ENCODE assay signal across 1 cellular context in the genomic region with DNA sequence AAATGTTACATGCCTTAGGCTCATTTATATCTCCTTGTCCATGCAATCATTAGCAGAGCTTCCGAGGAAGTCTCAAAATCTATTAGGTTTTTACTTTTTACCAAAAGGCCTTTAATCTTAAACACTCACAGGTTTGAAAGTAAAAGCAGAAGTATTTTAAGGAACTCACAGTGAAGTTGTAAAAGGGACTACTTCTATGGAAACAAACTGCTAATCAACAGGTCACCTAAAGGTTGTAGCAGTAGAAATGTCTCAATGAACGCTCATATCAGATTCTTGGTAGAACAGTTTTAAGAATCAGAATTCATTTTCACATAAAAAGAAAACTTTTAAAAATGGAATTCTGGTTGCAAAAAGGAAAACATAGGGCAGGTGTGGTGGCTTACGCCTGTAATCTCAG.
TF ChIP-seq lines count a peak whose summit lies in the region.

No MANE protein-coding gene starts in this region.

TF ChIP-seq in K562, 482 proteins besides CTCF, POLR2A, EP300 and RAD21 (continued from another document):
- TF ChIP-seq, protein P1, sequence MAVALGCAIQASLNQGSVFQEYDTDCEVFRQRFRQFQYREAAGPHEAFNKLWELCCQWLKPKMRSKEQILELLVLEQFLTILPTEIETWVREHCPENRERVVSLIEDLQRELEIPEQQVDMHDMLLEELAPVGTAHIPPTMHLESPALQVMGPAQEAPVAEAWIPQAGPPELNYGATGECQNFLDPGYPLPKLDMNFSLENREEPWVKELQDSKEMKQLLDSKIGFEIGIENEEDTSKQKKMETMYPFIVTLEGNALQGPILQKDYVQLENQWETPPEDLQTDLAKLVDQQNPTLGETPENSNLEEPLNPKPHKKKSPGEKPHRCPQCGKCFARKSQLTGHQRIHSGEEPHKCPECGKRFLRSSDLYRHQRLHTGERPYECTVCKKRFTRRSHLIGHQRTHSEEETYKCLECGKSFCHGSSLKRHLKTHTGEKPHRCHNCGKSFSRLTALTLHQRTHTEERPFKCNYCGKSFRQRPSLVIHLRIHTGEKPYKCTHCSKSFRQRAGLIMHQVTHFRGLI (CRISPR knock-in tag; IDR thresholded peaks at IDR 0.05): no peak
- no peak for TF ChIP-seq ZBED1 (IDR thresholded peaks at IDR 0.05)
- TF ChIP-seq, protein P2, sequence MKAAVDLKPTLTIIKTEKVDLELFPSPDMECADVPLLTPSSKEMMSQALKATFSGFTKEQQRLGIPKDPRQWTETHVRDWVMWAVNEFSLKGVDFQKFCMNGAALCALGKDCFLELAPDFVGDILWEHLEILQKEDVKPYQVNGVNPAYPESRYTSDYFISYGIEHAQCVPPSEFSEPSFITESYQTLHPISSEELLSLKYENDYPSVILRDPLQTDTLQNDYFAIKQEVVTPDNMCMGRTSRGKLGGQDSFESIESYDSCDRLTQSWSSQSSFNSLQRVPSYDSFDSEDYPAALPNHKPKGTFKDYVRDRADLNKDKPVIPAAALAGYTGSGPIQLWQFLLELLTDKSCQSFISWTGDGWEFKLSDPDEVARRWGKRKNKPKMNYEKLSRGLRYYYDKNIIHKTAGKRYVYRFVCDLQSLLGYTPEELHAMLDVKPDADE (conservative IDR thresholded peaks at IDR 0.05; ENCODE audit: control insufficient read depth, low read depth, low read length): no peak
- peak; percentile 74; the same call in 1 of the 2 replicates for TF ChIP-seq SPI1 (IDR thresholded peaks at IDR 0.05; ENCODE audit: borderline replicate concordance, low read depth, low read length)
- TF ChIP-seq NR2C2 (CRISPR knock-in tag; IDR thresholded peaks at IDR 0.05): no peak
- 0 out of 2 replicates have a peak, but pooled peaks have one; percentile 40 for TF ChIP-seq NR2C2 (tag; IDR thresholded peaks at IDR 0.05)
- peak; percentile 18; the same call in 1 of the 2 replicates for TF ChIP-seq LEF1 (IDR thresholded peaks at IDR 0.05)
- TF ChIP-seq KLF10 (CRISPR knock-in tag; IDR thresholded peaks at IDR 0.05): no peak
- TF ChIP-seq PCBP1 (IDR thresholded peaks at IDR 0.05; ENCODE audit: low read depth, low read length, poor library complexity, severe bottlenecking): no peak
- TF ChIP-seq, protein P3, sequence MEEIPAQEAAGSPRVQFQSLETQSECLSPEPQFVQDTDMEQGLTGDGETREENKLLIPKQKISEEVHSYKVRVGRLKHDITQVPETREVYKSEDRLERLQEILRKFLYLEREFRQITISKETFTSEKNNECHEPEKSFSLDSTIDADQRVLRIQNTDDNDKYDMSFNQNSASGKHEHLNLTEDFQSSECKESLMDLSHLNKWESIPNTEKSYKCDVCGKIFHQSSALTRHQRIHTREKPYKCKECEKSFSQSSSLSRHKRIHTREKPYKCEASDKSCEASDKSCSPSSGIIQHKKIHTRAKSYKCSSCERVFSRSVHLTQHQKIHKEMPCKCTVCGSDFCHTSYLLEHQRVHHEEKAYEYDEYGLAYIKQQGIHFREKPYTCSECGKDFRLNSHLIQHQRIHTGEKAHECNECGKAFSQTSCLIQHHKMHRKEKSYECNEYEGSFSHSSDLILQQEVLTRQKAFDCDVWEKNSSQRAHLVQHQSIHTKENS (CRISPR knock-in tag; IDR thresholded peaks at IDR 0.05): no peak
